In the genomic region with DNA sequence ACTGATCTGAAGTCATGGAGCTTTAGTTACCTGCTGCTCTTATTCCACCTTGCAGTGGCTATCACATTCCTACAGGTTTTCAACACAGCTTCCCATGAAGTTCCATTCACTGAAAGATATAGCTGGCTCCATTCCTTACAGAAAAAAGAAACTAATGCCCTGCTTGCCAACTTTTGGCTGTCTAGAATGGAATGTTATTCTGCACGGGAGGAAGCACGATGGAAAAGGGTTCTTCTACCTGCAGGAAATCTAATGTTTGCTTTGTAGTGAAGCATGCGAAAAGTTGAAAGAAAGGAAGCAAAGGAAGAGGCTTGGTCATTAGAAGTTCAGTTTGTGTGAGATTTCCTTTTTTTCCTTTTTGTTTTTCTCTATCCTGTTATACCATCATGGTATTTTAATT, we compare ENCODE assay signal across 20 cellular contexts. TPM values are rescaled to one million over a fixed set of nuclear protein-coding genes. Genes with fewer than 3 reads are reported as not detected.
DNase-seq lines count a peak whose midpoint lies in the region; ATAC-seq, FAIRE-seq and TF ChIP-seq lines count a peak whose summit lies in the region.
"Had no signal": no experiment of that assay in that cellular context is flagged by ENCODE, and none has a peak within 500 bp of the region (broad histone marks: within the 10 kb centered on the region; RNA-seq: fewer than 3 reads in every experiment).

No MANE protein-coding gene starts in this region.

- no peak for TF ChIP-seq CTCF in left lung (IDR thresholded peaks at IDR 0.05)
- TF ChIP-seq CTCF in D721Med (IDR thresholded peaks at IDR 0.05; ENCODE audit: insufficient read depth, missing control alignments): no peak

- H3K4me1 ChIP-seq in ACC112 (ENCODE audit: control insufficient read depth, insufficient read depth, low read length, unreplicated experiment): peaks cover 54% of the 10 kb centered on the region
- peaks cover 0 to 15% of the 10 kb centered on the region in 2 donors for H3K4me1 ChIP-seq in left lung
- H3K4me1 ChIP-seq in SJCRH30: peaks cover 3% of the 10 kb centered on the region; the same call in 1 of the 2 replicates
- H3K4me1 ChIP-seq: Peyer's patch had no signal

- DNase-seq in NCI-H226 (peak; percentile 48), dermis microvascular lymphatic vessel endothelial cell (ENCODE audit: low read depth in 2 of 2) (peak; percentile 74 to 88), left lung (no peak), SJCRH30 (no peak), D721Med (ENCODE audit: insufficient read length, low spot score) (no peak)
- DNase-seq: Calu3; CD8-positive, alpha-beta T cell; DND-41; H9; NCI-H1105; NCI-H2081 treated with DMSO at 0.1 percent for 48 hours; Peyer's patch had no signal

- H3K79me2 ChIP-seq in ACC112 (ENCODE audit: control insufficient read depth, insufficient read depth, low read length, unreplicated experiment): no peaks in the 10 kb centered on the region

- H3K4me3 ChIP-seq in ACC112 (ENCODE audit: low read depth, low read length): no peak overlapping the region
- H3K4me3 ChIP-seq in left lung: no peak overlapping the region
- H3K4me3 ChIP-seq in SJCRH30: no peak overlapping the region
- H3K4me3 ChIP-seq: BLaER1 treated with 17β-estradiol and CSF1 and Interleukin-3, amounts not matched to agents 10 nM and 100 nM; Peyer's patch; SK-N-MC had no signal

- ATAC-seq in left lung (peak; percentile 44), esophagus mucosa (no peak), GM18868 (IDR thresholded peaks at IDR 0.05; ENCODE audit: unreplicated experiment) (no peak)
- ATAC-seq: CD8-positive, alpha-beta T cell had no signal

- H3K36me3 ChIP-seq in ACC112 (ENCODE audit: insufficient read depth, low read length) (no peaks in the 10 kb centered on the region), left lung (no peaks in the 10 kb centered on the region), SJCRH30 (no peaks in the 10 kb centered on the region)
- H3K36me3 ChIP-seq: BLaER1 treated with 17β-estradiol and CSF1 and Interleukin-3, amounts not matched to agents 10 nM and 100 nM; Peyer's patch had no signal

- H3K9me3 ChIP-seq in left lung (no peaks in the 10 kb centered on the region), SJCRH30 (replicated peaks) (no peaks in the 10 kb centered on the region; the same call in 1 of the 2 replicates)
- H3K9me3 ChIP-seq: BLaER1 treated with 17β-estradiol and CSF1 and Interleukin-3, amounts not matched to agents 10 nM and 100 nM; Peyer's patch had no signal

- H2AFZ ChIP-seq in ACC112 (ENCODE audit: low read length, unreplicated experiment): peak overlapping the region; percentile 50

- FAIRE-seq in D721Med (lab: Jason Lieb, UNC): no peak

- no peak overlapping the region for H3K27ac ChIP-seq in ACC112 (ENCODE audit: low read depth, low read length)
- H3K27ac ChIP-seq in left lung: no peak overlapping the region
- H3K27ac ChIP-seq in SJCRH30: no peak overlapping the region
- H3K27ac ChIP-seq: BLaER1 treated with 17β-estradiol and CSF1 and Interleukin-3, amounts not matched to agents 10 nM and 100 nM; Peyer's patch; SK-N-MC had no signal

- H3K27me3 ChIP-seq in ACC112 (ENCODE audit: insufficient read depth, low read length): no peaks in the 10 kb centered on the region
- no peaks in the 10 kb centered on the region for H3K27me3 ChIP-seq in left lung
- H3K27me3 ChIP-seq in SJCRH30: no peaks in the 10 kb centered on the region
- H3K27me3 ChIP-seq: BLaER1 treated with 17β-estradiol and CSF1 and Interleukin-3, amounts not matched to agents 10 nM and 100 nM; Peyer's patch had no signal

- intact Hi-C loops in left lung (cut with DNase I): no loop called here

RNA-seq across cellular contexts. Expression of gene GIPC2, which starts 32.6 kb away (rescaled TPM):
- total RNA-seq in dermis microvascular lymphatic vessel endothelial cell (31.9 and 37.2 TPM in 2 replicates), left lung (1 to 10 TPM; 1.2 to 2.2 TPM), esophagus mucosa (1.8 TPM)
- total RNA-seq in SJCRH30 (2014; rRNA removed; shearing (Covaris generic)): not detected in 2 replicates
- total RNA-seq: A673, G401, NCI-H460 had no signal

Comparison
In these comparisons a context has a peak if more than half of its experiments do, and no peak if none do; other contexts are left out.
1. DNase-seq: peak in NCI-H226 (single experiment) and dermis microvascular lymphatic vessel endothelial cell (2 of 2); none in left lung (0 of 2), SJCRH30 (0 of 2) and D721Med (single experiment).
2. RNA of gene GIPC2, which starts 32.6 kb away (total RNA-seq): 31.9 to 37.2 TPM in dermis microvascular lymphatic vessel endothelial cell; 1.2 to 2.2 TPM in left lung, 1.8 TPM in esophagus mucosa (single experiment) and not detected in SJCRH30; every median in the first group is over 10 times any median in the second.